Comparison of ENCODE assay signal across 8 cellular contexts in genomic region chr19:58544591-58545285, GRCh38. TPM values are rescaled to one million over a fixed set of nuclear protein-coding genes. Genes with fewer than 3 reads are reported as not detected.
DNase-seq lines count a peak whose midpoint lies in the region; ATAC-seq lines count a peak whose summit lies in the region.

No MANE protein-coding gene starts in this region.

- H3K27ac ChIP-seq in Karpas-422 (ENCODE audit: low read length) (peak overlapping the region; percentile 68), iPS-18a (ENCODE audit: low read length) (no peak overlapping the region)

- H3K79me2 ChIP-seq in Karpas-422 (ENCODE audit: low read length): peaks cover 27% of the 10 kb centered on the region

- H3K36me3 ChIP-seq in Karpas-422 (ENCODE audit: insufficient read depth, low read length) (peaks cover 21% of the 10 kb centered on the region), adipocyte (ENCODE audit: control insufficient read depth, insufficient read depth, low read length, severe bottlenecking) (peaks cover 27% of the 10 kb centered on the region), iPS-18a (ENCODE audit: control insufficient read depth, low read depth, low read length) (peaks cover 42% of the 10 kb centered on the region)

- DNase-seq in EH (ENCODE audit: low read depth) (peak; percentile 69), Karpas-422 (peak; percentile 73), adipocyte (ENCODE audit: low read depth) (peak; percentile 81), NCI-H1436 (lab: John Stamatoyannopoulos, UW) (no peak), pons (ENCODE audit: low spot score) (no peak)
- DNase-seq in stimulated activated CD4-positive, alpha-beta T cell treated with anti-CD3 and anti-CD28 coated beads, Interleukin-2, amount 100 ng/mL, for 4 hours (ENCODE audit: low read depth): peak; percentile 68

- no peak overlapping the region for H2AFZ ChIP-seq in Karpas-422 (ENCODE audit: low read length)

- ATAC-seq in GM21723 (IDR thresholded peaks at IDR 0.05; ENCODE audit: unreplicated experiment): peak; percentile 44

- H3K4me2 ChIP-seq in Karpas-422 (ENCODE audit: low read depth, low read length, poor library complexity, severe bottlenecking): peak overlapping the region; percentile 88

- no peaks in the 10 kb centered on the region for H3K9me3 ChIP-seq in Karpas-422 (ENCODE audit: low read length)
- H3K9me3 ChIP-seq in adipocyte (ENCODE audit: control insufficient read depth, low read length): no peaks in the 10 kb centered on the region
- H3K9me3 ChIP-seq in iPS-18a (ENCODE audit: control insufficient read depth, low read depth, low read length): no peaks in the 10 kb centered on the region

- H3K4me3 ChIP-seq in Karpas-422 (ENCODE audit: low read length) (peak overlapping the region; percentile 88), adipocyte (ENCODE audit: low read length) (peak overlapping the region; percentile 95), iPS-18a (ENCODE audit: low read length) (peak overlapping the region; percentile 94)

- H4K20me1 ChIP-seq in Karpas-422 (ENCODE audit: insufficient read depth, low read depth, low read length): peaks cover 27% of the 10 kb centered on the region

- H3K9me2 ChIP-seq in Karpas-422 (replicated peaks; ENCODE audit: insufficient read depth, low read length): no peaks in the 10 kb centered on the region

- H3K4me1 ChIP-seq in Karpas-422 (ENCODE audit: low read length) (peaks cover 17% of the 10 kb centered on the region), adipocyte (ENCODE audit: control insufficient read depth, insufficient read depth, low read length) (peaks cover 17% of the 10 kb centered on the region), iPS-18a (ENCODE audit: control insufficient read depth, low read depth, low read length) (no peaks in the 10 kb centered on the region)

- H3K9ac ChIP-seq in Karpas-422 (ENCODE audit: low read length) (peak overlapping the region; percentile 94), adipocyte (ENCODE audit: low read length) (peak overlapping the region; percentile 95), iPS-18a (ENCODE audit: low read length) (peak overlapping the region; percentile 68)

- no peaks in the 10 kb centered on the region for H3K27me3 ChIP-seq in Karpas-422 (ENCODE audit: low read length)
- H3K27me3 ChIP-seq in adipocyte (replicated peaks; ENCODE audit: control insufficient read depth, insufficient read depth, low read length): peaks cover 4% of the 10 kb centered on the region
- H3K27me3 ChIP-seq in iPS-18a (ENCODE audit: control insufficient read depth, insufficient read depth, low read length): peaks cover 26% of the 10 kb centered on the region

RNA-seq across cellular contexts. Expression of gene TRIM28, which starts 0.9 kb away (rescaled TPM):
- total RNA-seq in Karpas-422 (2014; rRNA removed; shearing (Covaris generic); ENCODE audit: low replicate concordance): 142 and 257 TPM in 2 replicates

RNA-seq across cellular contexts. Expression of gene CHMP2A, which starts 10.2 kb away (rescaled TPM):
- total RNA-seq in Karpas-422 (2014; rRNA removed; shearing (Covaris generic); ENCODE audit: low replicate concordance): 54.2 and 85.9 TPM in 2 replicates

RNA-seq across cellular contexts. Expression of gene UBE2M, which starts 13.7 kb away (rescaled TPM):
- total RNA-seq in Karpas-422 (2014; rRNA removed; shearing (Covaris generic); ENCODE audit: low replicate concordance): 33.4 and 90.6 TPM in 2 replicates

RNA-seq across cellular contexts. Expression of gene ZBTB45, which starts 25.1 kb away (rescaled TPM):
- 2.0 and 4.7 TPM in 2 replicates for total RNA-seq in Karpas-422 (2014; rRNA removed; shearing (Covaris generic); ENCODE audit: low replicate concordance)

RNA-seq across cellular contexts. Expression of gene MZF1, which starts 28.4 kb away (rescaled TPM):
- total RNA-seq in Karpas-422 (2014; rRNA removed; shearing (Covaris generic); ENCODE audit: low replicate concordance): 13.3 and 20.1 TPM in 2 replicates

Comparison
In these comparisons a context has a peak if more than half of its experiments do, and no peak if none do; other contexts are left out.
1. DNase-seq: peak in EH (single experiment), Karpas-422 (single experiment), adipocyte (single experiment) and stimulated activated CD4-positive, alpha-beta T cell treated with anti-CD3 and anti-CD28 coated beads, Interleukin-2, amount 100 ng/mL, for 4 hours (single experiment); none in NCI-H1436 (single experiment) and pons (single experiment).
2. Peak in every context shown above with its lines, with median percentiles within 50 percentile points of each other: H3K4me3 ChIP-seq and H3K9ac ChIP-seq.